11 cellular contexts compared by ENCODE assay signal in genomic region chr22:17201285-17201945, GRCh38.
DNase-seq lines count a peak whose midpoint lies in the region; ATAC-seq and TF ChIP-seq lines count a peak whose summit lies in the region.
"Had no signal": no experiment of that assay in that cellular context is flagged by ENCODE, and none has a peak within 500 bp of the region (broad histone marks: within the 10 kb centered on the region; RNA-seq: fewer than 3 reads in every experiment).

No MANE protein-coding gene starts in this region.

- H3K4me3 ChIP-seq in HAP-1 (no peak overlapping the region), WERI-Rb-1 (ENCODE audit: low read depth, low read length) (no peak overlapping the region), iPS-20b (ENCODE audit: low read length) (0 out of 2 replicates have a peak overlapping the region, but pooled peaks have one; percentile 2)
- H3K4me3 ChIP-seq: testis had no signal

- H3K27ac ChIP-seq in 22Rv1 (no peak overlapping the region), WERI-Rb-1 (no peak overlapping the region), iPS-20b (ENCODE audit: low read length) (peak overlapping the region; percentile 56)
- H3K27ac ChIP-seq: testis had no signal

- ATAC-seq in GM19467 (IDR thresholded peaks at IDR 0.05; ENCODE audit: unreplicated experiment) = no peak
- no peak for ATAC-seq in GM19455 (IDR thresholded peaks at IDR 0.05; ENCODE audit: unreplicated experiment)

- peaks cover 24% of the 10 kb centered on the region for H3K4me1 ChIP-seq in HAP-1
- H3K4me1 ChIP-seq in iPS-20b (ENCODE audit: insufficient read depth, low read length) = peaks cover 17% of the 10 kb centered on the region; the same call in 1 of the 2 replicates

- H3K9ac ChIP-seq in iPS-20b (ENCODE audit: low read depth, low read length) = peak overlapping the region; percentile 0; the same call in 1 of the 2 replicates

- DNase-seq in HAP-1 (ENCODE audit: low spot score in 2 of 2) = peak; percentile 37 to 55
- DNase-seq in WERI-Rb-1 = no peak
- no peak for DNase-seq in hepatic stellate cell (ENCODE audit: low spot score)
- no peak for DNase-seq in HEK293T (ENCODE audit: extremely low spot score)
- DNase-seq: GOT3, NCI-H2081 treated with DMSO at 0.1 percent for 48 hours, testis had no signal

- H3K9me3 ChIP-seq in HAP-1 (no peaks in the 10 kb centered on the region), WERI-Rb-1 (ENCODE audit: severe bottlenecking) (no peaks in the 10 kb centered on the region), iPS-20b (ENCODE audit: insufficient read depth, low read depth, low read length) (no peaks in the 10 kb centered on the region)
- H3K9me3 ChIP-seq: testis had no signal

- CTCF ChIA-PET in HEK293T (lab: Yijun Ruan, JAX) = interaction anchor here (0.6 to 2.5 kb wide), 4 partner anchors 11 to 65 kb away, joined by 3 to 12 read pairs (median 4); no protein-coding TSS in a partner anchor

- peak; percentile 18; the same call in 1 of the 2 replicates for TF ChIP-seq CTCF in 22Rv1 (IDR thresholded peaks at IDR 0.05)
- TF ChIP-seq CTCF in WERI-Rb-1 (IDR thresholded peaks at IDR 0.05; ENCODE audit: low read depth, low read length) = peak; percentile 12; the same call in 1 of the 2 replicates

- in situ Hi-C loops in HAP-1 (cut with MboI; ENCODE audit: low sequenced_read_pairs) = no loop called here

- H3K36me3 ChIP-seq in HAP-1 (replicated peaks) = no peaks in the 10 kb centered on the region
- no peaks in the 10 kb centered on the region for H3K36me3 ChIP-seq in WERI-Rb-1
- H3K36me3 ChIP-seq in iPS-20b (ENCODE audit: insufficient read depth, low read depth, low read length) = no peaks in the 10 kb centered on the region

- POLR2A ChIA-PET in HEK293T (lab: Yijun Ruan, JAX) = interaction anchor here (1.4 kb wide), 1 partner anchor 29 kb away, joined by 4 read pairs; no protein-coding TSS in a partner anchor

- H3K27me3 ChIP-seq in HAP-1 (ENCODE audit: low read depth) = no peaks in the 10 kb centered on the region
- peaks cover 61% of the 10 kb centered on the region for H3K27me3 ChIP-seq in WERI-Rb-1 (ENCODE audit: insufficient read depth, low read depth, severe bottlenecking)
- H3K27me3 ChIP-seq in iPS-20b (ENCODE audit: insufficient read depth, low read length) = no peaks in the 10 kb centered on the region
- H3K27me3 ChIP-seq: testis had no signal

TF ChIP-seq in HEK293T, 16 proteins besides CTCF, POLR2A, EP300 and RAD21:
- TF ChIP-seq FOXK2 (IDR thresholded peaks at IDR 0.05) (no peak), ELF4 (IDR thresholded peaks at IDR 0.05) (no peak), PKNOX1 (IDR thresholded peaks at IDR 0.05) (no peak)

Comparison
In these comparisons a context has a peak if more than half of its experiments do, and no peak if none do; other contexts are left out.
1. DNase-seq: peak in HAP-1 (2 of 2); none in WERI-Rb-1 (single experiment), hepatic stellate cell (single experiment) and HEK293T (single experiment).